Comparison of ENCODE assay signal across 14 cellular contexts in genomic region chr5:93164690-93165089, GRCh38.
DNase-seq lines count a peak whose midpoint lies in the region; ATAC-seq and TF ChIP-seq lines count a peak whose summit lies in the region.
"Had no signal": no experiment of that assay in that cellular context is flagged by ENCODE, and none has a peak within 500 bp of the region (broad histone marks: within the 10 kb centered on the region; RNA-seq: fewer than 3 reads in every experiment).

No MANE protein-coding gene starts in this region.

- H3K36me3 ChIP-seq in mammary epithelial cell (ENCODE audit: insufficient read depth, low read length) = no peaks in the 10 kb centered on the region

- H4K20me1 ChIP-seq in mammary epithelial cell (ENCODE audit: insufficient read depth, low read length) = no peaks in the 10 kb centered on the region

- TF ChIP-seq EP300 in Ishikawa (IDR thresholded peaks at IDR 0.05; ENCODE audit: borderline replicate concordance) = no peak

- intact Hi-C loops in mammary epithelial cell (cut with micrococcal nuclease) = loop anchor here (10.0 kb wide), 1 partner anchor 130 kb away; no protein-coding TSS in a partner anchor

- TF ChIP-seq RAD21 in Ishikawa (IDR thresholded peaks at IDR 0.05; ENCODE audit: low read depth) = no peak

- peak overlapping the region; percentile 18 for H3K4me2 ChIP-seq in mammary epithelial cell (ENCODE audit: insufficient read depth, low read depth, low read length)

- dilution Hi-C loops in mammary epithelial cell (cut with HindIII; ENCODE audit: low sequenced_read_pairs) = no loop called here

- 65% methylated on average over 2 of the region's 2 CpGs for WGBS in mammary epithelial cell (ENCODE audit: low coverage, missing lambda C conversion rate)

- no peaks in the 10 kb centered on the region for H3K79me2 ChIP-seq in mammary epithelial cell (ENCODE audit: insufficient read depth, low read length)

- H3K4me1 ChIP-seq in mammary epithelial cell (ENCODE audit: insufficient read depth, low read length) = peaks cover 42% of the 10 kb centered on the region

- in situ Hi-C loops in mammary epithelial cell (cut with MboI; ENCODE audit: low sequenced_read_pairs in 2 of 2) = no loop called here

- BruUV-seq in mammary epithelial cell (replicated peaks; lab: Mats Ljungman, UMichigan) = no TSS peak

- DNase-seq in Ammon's horn (ENCODE audit: low spot score) = peak; percentile 16
- peak; percentile 59 for DNase-seq in mammary epithelial cell
- DNase-seq in midbrain (lab: John Stamatoyannopoulos, UW) = peak; percentile 18
- DNase-seq in cerebellum (ENCODE audit: low spot score) = no peak
- DNase-seq in NCI-H1417 treated with DMSO at 0.1 percent for 48 hours (lab: John Stamatoyannopoulos, UW) = no peak
- DNase-seq: amygdala, GOT3, NCI-H2029 treated with DMSO at 0.1 percent for 48 hours, small intestine had no signal

- no peak overlapping the region for H3K9ac ChIP-seq in mammary epithelial cell (ENCODE audit: insufficient read depth, low read length)

- H3K9me3 ChIP-seq in mammary epithelial cell (replicated peaks; ENCODE audit: insufficient read depth, low read length) = no peaks in the 10 kb centered on the region

- H3K4me3 ChIP-seq in mammary epithelial cell (replicated peaks in 1 of 3; ENCODE audit: insufficient read depth in 1 of 3, low read depth in 2 of 3, low read length in 3 of 3) = no peak overlapping the region
- H3K4me3 ChIP-seq: lung had no signal

- CTCF ChIA-PET in mammary epithelial cell (lab: Charles Lee; ENCODE audit: low non-redundant PET) = no interaction called here

- no peaks in the 10 kb centered on the region for H3K27me3 ChIP-seq in mammary epithelial cell (ENCODE audit: insufficient read depth, low read length)
- H3K27me3 ChIP-seq: foreskin keratinocyte had no signal

- TF ChIP-seq CTCF in mammary epithelial cell (conservative IDR thresholded peaks at IDR 0.05 in 1 of 2, IDR thresholded peaks at IDR 0.05 in 1 of 2; ENCODE audit: extremely low read depth in 1 of 2, insufficient read depth in 1 of 2, low read depth in 1 of 2, low read length in 2 of 2) = no peak

- ATAC-seq in GM21381 (IDR thresholded peaks at IDR 0.05; ENCODE audit: unreplicated experiment) (no peak), HG03280 (IDR thresholded peaks at IDR 0.05; ENCODE audit: unreplicated experiment) (no peak)
- ATAC-seq: foreskin keratinocyte had no signal

- H3K27ac ChIP-seq in mammary epithelial cell (ENCODE audit: insufficient read depth, low read depth, low read length) = no peak overlapping the region
- H3K27ac ChIP-seq: foreskin keratinocyte had no signal

- H2AFZ ChIP-seq in mammary epithelial cell (ENCODE audit: low read depth, low read length) = peak overlapping the region; percentile 53

TF ChIP-seq in Ishikawa, 13 proteins besides CTCF, POLR2A, EP300 and RAD21:
- TF ChIP-seq TEAD4 (IDR thresholded peaks at IDR 0.05) (no peak), REST (IDR thresholded peaks at IDR 0.05; ENCODE audit: low read depth) (no peak), EGR1 (IDR thresholded peaks at IDR 0.05) (no peak), ZBTB7A (IDR thresholded peaks at IDR 0.05; ENCODE audit: low read depth) (no peak), TAF1 (IDR thresholded peaks at IDR 0.05; ENCODE audit: low read depth) (no peak), TCF12 (IDR thresholded peaks at IDR 0.05; ENCODE audit: low read depth) (no peak), NFIC (IDR thresholded peaks at IDR 0.05) (peak; percentile 22; the same call in 1 of the 2 replicates)
- TF ChIP-seq, protein P1, sequence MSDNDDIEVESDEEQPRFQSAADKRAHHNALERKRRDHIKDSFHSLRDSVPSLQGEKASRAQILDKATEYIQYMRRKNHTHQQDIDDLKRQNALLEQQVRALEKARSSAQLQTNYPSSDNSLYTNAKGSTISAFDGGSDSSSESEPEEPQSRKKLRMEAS (IDR thresholded peaks at IDR 0.05) = no peak
- TF ChIP-seq, protein P2, sequence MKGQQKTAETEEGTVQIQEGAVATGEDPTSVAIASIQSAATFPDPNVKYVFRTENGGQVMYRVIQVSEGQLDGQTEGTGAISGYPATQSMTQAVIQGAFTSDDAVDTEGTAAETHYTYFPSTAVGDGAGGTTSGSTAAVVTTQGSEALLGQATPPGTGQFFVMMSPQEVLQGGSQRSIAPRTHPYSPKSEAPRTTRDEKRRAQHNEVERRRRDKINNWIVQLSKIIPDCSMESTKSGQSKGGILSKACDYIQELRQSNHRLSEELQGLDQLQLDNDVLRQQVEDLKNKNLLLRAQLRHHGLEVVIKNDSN (IDR thresholded peaks at IDR 0.05) = no peak

Comparison
In these comparisons a context has a peak if more than half of its experiments do, and no peak if none do; other contexts are left out.
1. DNase-seq: peak in Ammon's horn (single experiment), mammary epithelial cell (single experiment) and midbrain (single experiment); none in cerebellum (single experiment) and NCI-H1417 treated with DMSO at 0.1 percent for 48 hours (single experiment).